7 cellular contexts compared by ENCODE assay signal in genomic region chr14:69951935-69952334, GRCh38.
"Had no signal": no experiment of that assay in that cellular context is flagged by ENCODE, and none has a peak within 500 bp of the region (broad histone marks: within the 10 kb centered on the region; RNA-seq: fewer than 3 reads in every experiment).

No MANE protein-coding gene starts in this region.

- H3K4me3 Mint-ChIP-seq: GM23338, H9 had no signal

- DNase-seq: H9, HCEC 1CT, IMR-90 had no signal

- H3K9me3 Mint-ChIP-seq: GM23338 had no signal

- FAIRE-seq: H1, H54, K562 had no signal

- H3K4me2 ChIP-seq: GM23338 had no signal

- H3K27ac Mint-ChIP-seq: GM23338, H9 had no signal

- H2AFZ ChIP-seq: GM23338 had no signal

- H3K4me3 ChIP-seq: GM23338, K562 had no signal

- H3K4me1 Mint-ChIP-seq: GM23338 had no signal

- ATAC-seq: GM23338, K562 had no signal
